33 cellular contexts compared by ENCODE assay signal in the genomic region with DNA sequence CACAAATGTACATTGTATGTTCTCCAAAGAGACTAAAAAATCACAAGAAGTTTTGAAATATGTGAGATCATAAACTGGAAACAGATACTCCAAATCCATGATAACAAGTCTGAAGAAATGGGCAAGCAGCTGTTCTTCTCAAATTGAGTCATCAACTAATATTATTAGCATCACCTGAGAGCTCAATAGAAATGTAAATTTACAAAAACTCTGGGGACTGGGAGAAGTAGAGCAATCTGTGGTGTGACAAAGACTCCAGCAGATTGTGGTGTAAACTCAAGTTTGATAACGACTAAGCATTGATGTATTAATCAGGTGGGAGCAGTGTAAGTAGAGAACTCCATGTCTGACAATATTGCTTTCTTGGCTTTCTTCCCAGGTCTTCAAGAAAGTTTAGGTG. TPM values are rescaled to one million over a fixed set of nuclear protein-coding genes. Genes with fewer than 3 reads are reported as not detected.
"Had no signal": no experiment of that assay in that cellular context is flagged by ENCODE, and none has a peak within 500 bp of the region (broad histone marks: within the 10 kb centered on the region; RNA-seq: fewer than 3 reads in every experiment).

No MANE protein-coding gene starts in this region.

- H3K4me1 Mint-ChIP-seq: activated naive CD8-positive, alpha-beta T cell treated with anti-CD3 and anti-CD28 coated beads, Interleukin-2, amount 10 ng/mL, durations not matched to agents 7 days and 5 days had no signal

- H3K4me3 ChIP-seq: ascending aorta, body of pancreas, coronary artery, Peyer's patch, SJCRH30 had no signal

- H3K36me3 Mint-ChIP-seq: activated naive CD8-positive, alpha-beta T cell treated with anti-CD3 and anti-CD28 coated beads, Interleukin-2, amount 10 ng/mL, durations not matched to agents 7 days and 5 days; WTC11 had no signal

- H3K36me3 ChIP-seq: ascending aorta, Peyer's patch, SJCRH30 had no signal

- H3K9me3 ChIP-seq: ascending aorta, body of pancreas, Peyer's patch, SJCRH30 had no signal

- H3K9me3 Mint-ChIP-seq: activated naive CD8-positive, alpha-beta T cell treated with anti-CD3 and anti-CD28 coated beads, Interleukin-2, amount 10 ng/mL, durations not matched to agents 7 days and 5 days had no signal

- H3K27ac Mint-ChIP-seq: activated CD8-positive, alpha-beta T cell treated with anti-CD3 and anti-CD28 coated beads, Interleukin-2, amount 10 ng/mL, durations not matched to agents 7 days and 5 days; activated naive CD8-positive, alpha-beta T cell treated with anti-CD3 and anti-CD28 coated beads, Interleukin-2, amount 10 ng/mL, durations not matched to agents 7 days and 5 days; WTC11 had no signal

- DNase-seq: activated CD4-positive, alpha-beta T cell treated with anti-CD3 and anti-CD28 coated beads for 48 hours; activated CD4-positive, alpha-beta T cell treated with anti-CD3 and anti-CD28 coated beads, Interleukin-2, amount 50 U/mL, for 4 hours; activated CD4-positive, CD25-positive, alpha-beta regulatory T cell treated with anti-CD3 and anti-CD28 coated beads, Interleukin-2, amount 50 U/mL, for 72 hours; activated CD8-positive, alpha-beta memory T cell treated with anti-CD3 and anti-CD28 coated beads, Interleukin-2, amount 50 U/mL, for 48 hours; activated CD8-positive, alpha-beta T cell treated with anti-CD3 and anti-CD28 coated beads, Interleukin-2, amount 10 ng/mL, durations not matched to agents 7 days and 5 days; activated naive CD4-positive, alpha-beta T cell treated with anti-CD3 and anti-CD28 coated beads, Interleukin-2, amount 50 U/mL, for 16 hours; activated naive CD8-positive, alpha-beta T cell treated with anti-CD3 and anti-CD28 coated beads, Interleukin-2, amount 10 ng/mL, durations not matched to agents 7 days and 5 days; activated T-cell treated with anti-CD3 and anti-CD28 coated beads, Interleukin-2, amount 50 U/mL, for 1 hour; body of pancreas; central memory CD4-positive, alpha-beta T cell; NCI-H1092; NCI-H1417; NCI-H1694; NCI-H2029; NCI-H2107; NCI-H2171 treated with DMSO at 0.1 percent for 48 hours; NCI-H226; NCI-H526 treated with DMSO at 0.1 percent for 48 hours; NCI-H82; NK-92 treated with Interleukin-12 subunit alpha and Interleukin-12 subunit beta, amount 100 ng/mL, for 24 hours; Peyer's patch; Right ventricle myocardium superior; SJCRH30; SW 1271 had no signal

- H3K4me3 Mint-ChIP-seq: activated CD8-positive, alpha-beta T cell treated with anti-CD3 and anti-CD28 coated beads, Interleukin-2, amount 10 ng/mL, durations not matched to agents 7 days and 5 days; activated naive CD8-positive, alpha-beta T cell treated with anti-CD3 and anti-CD28 coated beads, Interleukin-2, amount 10 ng/mL, durations not matched to agents 7 days and 5 days; WTC11 had no signal

- H3K27me3 ChIP-seq: ascending aorta, body of pancreas, Peyer's patch, SJCRH30 had no signal

- H3K4me1 ChIP-seq: ascending aorta, body of pancreas, Peyer's patch, SJCRH30 had no signal

- H3K27ac ChIP-seq: ascending aorta, body of pancreas, coronary artery, Peyer's patch, RWPE1, SJCRH30 had no signal

- ATAC-seq: activated CD8-positive, alpha-beta T cell treated with anti-CD3 and anti-CD28 coated beads, Interleukin-2, amount 10 ng/mL, durations not matched to agents 7 days and 5 days; body of pancreas; SK-N-SH treated with all-trans-retinoic acid at 6 μM for 48 hours; WTC11 had no signal

RNA-seq across cellular contexts. Expression of gene GLYATL1, which starts 53.2 kb away (rescaled TPM):
- total RNA-seq: activated CD8-positive, alpha-beta T cell treated with anti-CD3 and anti-CD28 coated beads, Interleukin-2, amount 10 ng/mL, durations not matched to agents 7 days and 5 days; activated naive CD8-positive, alpha-beta T cell treated with anti-CD3 and anti-CD28 coated beads, Interleukin-2, amount 10 ng/mL, durations not matched to agents 7 days and 5 days; bronchial epithelial cell; chondrocyte; NCI-H460; Right ventricle myocardium superior; SJCRH30; T-helper 1 cell treated with Interleukin-12 subunit alpha and Interleukin-12 subunit beta and Interleukin-4 antibody, amounts not matched to agents 30 ng/mL and 1 ng/mL, for 36 hours had no signal
